In the genomic region with DNA sequence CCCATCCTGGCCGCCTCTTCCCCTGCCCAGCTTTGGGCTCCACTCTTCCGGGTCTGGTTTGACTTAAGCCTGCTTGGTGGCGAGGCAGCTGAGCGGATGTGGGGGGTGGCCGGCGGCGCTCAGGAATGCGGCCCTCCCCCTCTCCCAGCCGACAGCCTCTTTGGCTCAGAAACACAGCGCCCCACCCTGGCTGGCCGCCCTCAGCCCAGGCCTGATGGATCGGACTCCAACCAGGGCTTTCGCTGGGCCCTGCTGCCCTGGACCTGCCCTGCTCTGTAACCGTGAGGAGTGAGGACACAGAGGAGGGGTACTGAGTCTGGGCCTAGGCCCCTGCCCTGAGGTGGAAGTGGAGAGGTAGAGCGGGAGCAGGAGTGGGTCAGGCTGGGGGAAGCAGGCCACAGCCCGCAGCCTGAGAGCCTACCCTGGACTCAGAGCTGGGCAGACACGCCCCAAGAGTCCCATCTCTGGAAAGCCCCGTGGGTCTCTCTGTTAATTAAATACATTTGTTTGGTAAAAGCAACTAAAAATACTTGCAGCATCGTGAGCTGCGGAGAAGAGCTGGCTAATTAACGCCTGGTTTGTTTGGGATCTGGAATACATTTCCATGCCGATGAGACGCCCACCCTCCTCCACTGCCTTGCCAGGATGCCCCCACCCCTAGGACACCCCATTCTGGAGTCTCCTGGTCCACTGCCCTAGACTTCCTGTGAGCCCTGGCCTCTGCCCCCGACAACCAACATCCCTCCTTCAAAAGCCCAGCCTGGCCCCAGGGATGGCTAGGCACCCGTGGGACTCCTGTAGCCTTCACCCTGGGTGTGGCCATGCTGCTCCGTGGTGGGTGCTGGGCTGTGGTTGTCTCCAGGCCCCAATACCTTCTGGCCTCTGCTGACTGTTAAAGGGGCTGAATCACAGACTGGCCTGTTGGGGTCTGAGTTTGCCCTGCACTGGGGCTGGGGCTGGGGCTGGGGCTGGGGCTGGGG, we compare ENCODE assay signal across 9 cellular contexts. TPM values are rescaled to one million over a fixed set of nuclear protein-coding genes. Genes with fewer than 3 reads are reported as not detected.
DNase-seq lines count a peak whose midpoint lies in the region; ATAC-seq and TF ChIP-seq lines count a peak whose summit lies in the region.
"Had no signal": no experiment of that assay in that cellular context is flagged by ENCODE, and none has a peak within 500 bp of the region (broad histone marks: within the 10 kb centered on the region; RNA-seq: fewer than 3 reads in every experiment).

No MANE protein-coding gene starts in this region.

- peaks cover 43% of the 10 kb centered on the region for H3K79me2 ChIP-seq in GM23248 (ENCODE audit: insufficient read depth)

- H3K4me3 ChIP-seq in GM23248 (peak overlapping the region; percentile 56), ascending aorta (peak overlapping the region in 1 of 2 donors; percentile 38), right cardiac atrium (ENCODE audit: low read length) (no peak overlapping the region), retinal pigment epithelial cell (ENCODE audit: low read length) (no peak overlapping the region)

- TF ChIP-seq CTCF in ascending aorta (IDR thresholded peaks at IDR 0.05) (peak; percentile 8 to 61 (median 52)), retinal pigment epithelial cell (conservative IDR thresholded peaks at IDR 0.05; ENCODE audit: low read depth, low read length) (peak; percentile 70)

- H3K27ac Mint-ChIP-seq in activated naive CD4-positive, alpha-beta T cell treated with anti-CD3 and anti-CD28 coated beads, Interleukin-2, amount 50 U/mL, for 72 hours: no peak overlapping the region

- no peaks in the 10 kb centered on the region for H4K20me1 ChIP-seq in GM23248 (ENCODE audit: insufficient read depth)

- peaks cover 5% of the 10 kb centered on the region; the same call in 1 of the 2 replicates for H3F3A ChIP-seq in GM23248 (ENCODE audit: insufficient read depth)

- H3K9me2 ChIP-seq in GM23248 (ENCODE audit: insufficient read depth): no peaks in the 10 kb centered on the region

- peak overlapping the region; percentile 80 for H3K4me2 ChIP-seq in GM23248 (ENCODE audit: unreplicated experiment)

- H3K9ac ChIP-seq in GM23248: peak overlapping the region; percentile 86

- DNase-seq in GM23248: peak; percentile 94
- peak; percentile 38 to 95 for DNase-seq in ascending aorta (ENCODE audit: low spot score in 2 of 2)
- DNase-seq in right cardiac atrium: peak; percentile 92 to 98 (median 96)
- DNase-seq in retinal pigment epithelial cell (ENCODE audit: low read depth): peak; percentile 67
- no peak for DNase-seq in activated naive CD4-positive, alpha-beta T cell treated with anti-CD3 and anti-CD28 coated beads, Interleukin-2, amount 50 U/mL, for 72 hours (ENCODE audit: low spot score in 2 of 2)
- DNase-seq in activated CD8-positive, alpha-beta memory T cell treated with anti-CD3 and anti-CD28 coated beads for 24 hours: no peak
- no peak for DNase-seq in HUDEP-2 (lab: John Stamatoyannopoulos, UW; ENCODE audit: unreplicated experiment in 76 of 76)
- DNase-seq: naive B cell had no signal

- no peaks in the 10 kb centered on the region for H3K36me3 Mint-ChIP-seq in activated naive CD4-positive, alpha-beta T cell treated with anti-CD3 and anti-CD28 coated beads, Interleukin-2, amount 50 U/mL, for 72 hours

- H2AFZ ChIP-seq in GM23248: peak overlapping the region; percentile 71

- H3K27ac ChIP-seq in GM23248 (peak overlapping the region; percentile 92), ascending aorta (peak overlapping the region; percentile 85 to 95), right cardiac atrium (ENCODE audit: low read length) (peak overlapping the region; percentile 38)

- 1 to 2% methylated on average over 26 of the region's 26 CpGs for WGBS in GM23248 (ENCODE audit: low coverage in 1 of 2, low lambda C conversion rate in 2 of 2, missing lambda C conversion rate in 2 of 2), 2 experiments
- WGBS in right cardiac atrium: 30% methylated on average over 26 of the region's 26 CpGs

- ATAC-seq in right cardiac atrium: peak; percentile 91 to 93
- ATAC-seq in activated naive CD4-positive, alpha-beta T cell treated with anti-CD3 and anti-CD28 coated beads, Interleukin-2, amount 50 U/mL, for 72 hours: no peak
- no peak for ATAC-seq in GM21381 (IDR thresholded peaks at IDR 0.05; ENCODE audit: unreplicated experiment)

- intact Hi-C loops in ascending aorta (cut with DNase I): loop anchor here (1.0 to 10.0 kb wide), 3 partner anchors 9 to 528 kb away; a partner anchor contains a TSS
- intact Hi-C loops in right cardiac atrium (cut with DNase I): no loop called here

- H3K27me3 ChIP-seq in GM23248 (replicated peaks; ENCODE audit: insufficient read depth): no peaks in the 10 kb centered on the region
- H3K27me3 ChIP-seq in ascending aorta: no peaks in the 10 kb centered on the region
- H3K27me3 ChIP-seq in right cardiac atrium (ENCODE audit: control insufficient read depth, insufficient read depth): no peaks in the 10 kb centered on the region

- H3K9me3 Mint-ChIP-seq in activated naive CD4-positive, alpha-beta T cell treated with anti-CD3 and anti-CD28 coated beads, Interleukin-2, amount 50 U/mL, for 72 hours: no peaks in the 10 kb centered on the region
- H3K9me3 Mint-ChIP-seq: naive B cell had no signal

- in situ Hi-C loops in GM23248 (cut with MboI): no loop called here

- H3K9me3 ChIP-seq in GM23248 (ENCODE audit: low read depth): no peaks in the 10 kb centered on the region
- H3K9me3 ChIP-seq in ascending aorta: no peaks in the 10 kb centered on the region
- no peaks in the 10 kb centered on the region for H3K9me3 ChIP-seq in right cardiac atrium (ENCODE audit: control insufficient read depth, low read length)

- H3K4me1 ChIP-seq in GM23248 (ENCODE audit: insufficient read depth): peaks cover 22% of the 10 kb centered on the region
- H3K4me1 ChIP-seq in ascending aorta: peaks cover 26 to 70% of the 10 kb centered on the region in 2 donors
- H3K4me1 ChIP-seq in right cardiac atrium (ENCODE audit: control insufficient read depth, insufficient read depth, low read length): peaks cover 3% of the 10 kb centered on the region

- H3K36me3 ChIP-seq in GM23248 (ENCODE audit: low read depth) (no peaks in the 10 kb centered on the region), ascending aorta (no peaks in the 10 kb centered on the region)

RNA-seq across cellular contexts. Expression of a gene that starts 19.6 kb away (rescaled TPM):
- 84.7 and 86.1 TPM in 2 replicates for total RNA-seq in GM23248 (2014; rRNA removed; shearing (Covaris generic))
- polyA plus RNA-seq in GM23248 (2016; fragmentation: Nextera tagmentation; extraction: Ambion mirVana) (12.4 and 13.4 TPM in 2 replicates), right cardiac atrium (9.9 TPM)
- total RNA-seq in ascending aorta (79.8 TPM), right cardiac atrium (10 to 100 TPM; 12.8 to 17.8 (median 15.2) TPM)
- 1 to 10 TPM; 2.1 to 7.6 TPM for total RNA-seq in activated naive CD4-positive, alpha-beta T cell treated with anti-CD3 and anti-CD28 coated beads, Interleukin-2, amount 50 U/mL, for 72 hours

Comparison
In these comparisons a context has a peak if more than half of its experiments do, and no peak if none do; other contexts are left out.
1. DNase-seq: peak in GM23248 (single experiment), ascending aorta (2 of 2), right cardiac atrium (3 of 3) and retinal pigment epithelial cell (single experiment); none in activated naive CD4-positive, alpha-beta T cell treated with anti-CD3 and anti-CD28 coated beads, Interleukin-2, amount 50 U/mL, for 72 hours (0 of 2), activated CD8-positive, alpha-beta memory T cell treated with anti-CD3 and anti-CD28 coated beads for 24 hours (single experiment) and HUDEP-2 (0 of 76).
2. H3K27ac ChIP-seq: peak in every context shown above with its lines; median percentile 92 in GM23248; 90 in ascending aorta; 38 in right cardiac atrium.
3. ATAC-seq: peak in right cardiac atrium (2 of 2); none in activated naive CD4-positive, alpha-beta T cell treated with anti-CD3 and anti-CD28 coated beads, Interleukin-2, amount 50 U/mL, for 72 hours (0 of 2) and GM21381 (single experiment).